17 cellular contexts compared by ENCODE assay signal in genomic region chr21:43777953-43778352, GRCh38. TPM values are rescaled to one million over a fixed set of nuclear protein-coding genes. Genes with fewer than 3 reads are reported as not detected.
A peak's percentile ranks its signal among the peaks of the same experiment; 100 is the strongest.
DNase-seq lines count a peak whose midpoint lies in the region; ATAC-seq and TF ChIP-seq lines count a peak whose summit lies in the region.
"Had no signal": no experiment of that assay in that cellular context is flagged by ENCODE, and none has a peak within 500 bp of the region (broad histone marks: within the 10 kb centered on the region; RNA-seq: fewer than 3 reads in every experiment).

No MANE protein-coding gene starts in this region.

- intact Hi-C loops in CD4-positive, alpha-beta T cell (cut with DNase I, micrococcal nuclease): loop anchor here in 1 of 2 experiments (5.0 kb wide), 1 partner anchor 56 kb away; no protein-coding TSS in a partner anchor
- intact Hi-C loops in Calu3 (cut with micrococcal nuclease; ENCODE audit: unreplicated experiment): no loop called here
- intact Hi-C loops in naive thymus-derived CD4-positive, alpha-beta T cell (cut with micrococcal nuclease): loop anchor here in 1 of 2 donors (5.0 to 10.0 kb wide), 2 partner anchors 51 to 113 kb away; no protein-coding TSS in a partner anchor

- no peaks in the 10 kb centered on the region for H3K27me3 ChIP-seq in CD4-positive, alpha-beta T cell (ENCODE audit: control insufficient read depth, insufficient read depth, low read length)
- H3K27me3 ChIP-seq in naive thymus-derived CD4-positive, alpha-beta T cell (ENCODE audit: control insufficient read depth in 2 of 2, insufficient read depth in 2 of 2, low read length in 2 of 2): no peaks in the 10 kb centered on the region
- H3K27me3 ChIP-seq in hepatocyte: no peaks in the 10 kb centered on the region
- H3K27me3 ChIP-seq: heart right ventricle, Peyer's patch had no signal

- H3K4me1 Mint-ChIP-seq in CD4-positive, alpha-beta T cell (ENCODE audit: low read depth): peaks cover 37% of the 10 kb centered on the region
- H3K4me1 Mint-ChIP-seq in Calu3 (ENCODE audit: low read depth, unreplicated experiment): peaks cover 19% of the 10 kb centered on the region
- H3K4me1 Mint-ChIP-seq in activated T-helper 17 cell treated with anti-CD3 and anti-CD28 coated beads, Interleukin-2, amount 50 U/mL, for 72 hours: peaks cover 21% of the 10 kb centered on the region
- H3K4me1 Mint-ChIP-seq in naive thymus-derived CD4-positive, alpha-beta T cell: peaks cover 24 to 62% (median 41%) of the 10 kb centered on the region in 7 donors

- H3K4me2 ChIP-seq in hepatocyte: no peak overlapping the region

- H3K36me3 ChIP-seq in naive thymus-derived CD4-positive, alpha-beta T cell (ENCODE audit: control insufficient read depth in 2 of 3, insufficient read depth in 3 of 3, low read length in 3 of 3): peaks cover 0 to 15% (median 0%) of the 10 kb centered on the region in 3 experiments
- H3K36me3 ChIP-seq in hepatocyte (replicated peaks; ENCODE audit: insufficient read depth, low read depth): no peaks in the 10 kb centered on the region

- H3K9me3 Mint-ChIP-seq in CD4-positive, alpha-beta T cell: no peaks in the 10 kb centered on the region
- H3K9me3 Mint-ChIP-seq in Calu3 (ENCODE audit: low read depth, unreplicated experiment): no peaks in the 10 kb centered on the region
- H3K9me3 Mint-ChIP-seq in activated T-helper 17 cell treated with anti-CD3 and anti-CD28 coated beads, Interleukin-2, amount 50 U/mL, for 72 hours: no peaks in the 10 kb centered on the region
- H3K9me3 Mint-ChIP-seq in naive thymus-derived CD4-positive, alpha-beta T cell: no peaks in the 10 kb centered on the region

- no peaks in the 10 kb centered on the region for H3K27me3 Mint-ChIP-seq in CD4-positive, alpha-beta T cell
- H3K27me3 Mint-ChIP-seq in Calu3 (ENCODE audit: unreplicated experiment): no peaks in the 10 kb centered on the region
- H3K27me3 Mint-ChIP-seq in activated T-helper 17 cell treated with anti-CD3 and anti-CD28 coated beads, Interleukin-2, amount 50 U/mL, for 72 hours: no peaks in the 10 kb centered on the region
- no peaks in the 10 kb centered on the region for H3K27me3 Mint-ChIP-seq in naive thymus-derived CD4-positive, alpha-beta T cell

- no peak overlapping the region for H3K27ac ChIP-seq in CD4-positive, alpha-beta T cell (ENCODE audit: low read depth, low read length)
- no peak overlapping the region for H3K27ac ChIP-seq in naive thymus-derived CD4-positive, alpha-beta T cell (ENCODE audit: low read depth, low read length)
- no peak overlapping the region for H3K27ac ChIP-seq in hepatocyte
- H3K27ac ChIP-seq: C4-2B, Peyer's patch, psoas muscle, WERI-Rb-1 had no signal

- no TSS peak for BruUV-seq in Calu3 (replicated peaks; lab: Mats Ljungman, UMichigan)

- H3K4me1 ChIP-seq in naive thymus-derived CD4-positive, alpha-beta T cell (ENCODE audit: control insufficient read depth in 2 of 2, insufficient read depth in 2 of 2, low read length in 2 of 2): peaks cover 11 to 18% of the 10 kb centered on the region in 2 donors
- peaks cover 8% of the 10 kb centered on the region for H3K4me1 ChIP-seq in hepatocyte (ENCODE audit: insufficient read depth)

- TF ChIP-seq CTCF in CD4-positive, alpha-beta T cell (IDR thresholded peaks at IDR 0.05): no peak
- TF ChIP-seq CTCF in Calu3 (IDR thresholded peaks at IDR 0.05; ENCODE audit: unreplicated experiment) (no peak), hepatocyte (IDR thresholded peaks at IDR 0.05; ENCODE audit: poor library complexity) (no peak)

- no peak overlapping the region for H3K4me3 ChIP-seq in naive thymus-derived CD4-positive, alpha-beta T cell (ENCODE audit: low read length)
- no peak overlapping the region for H3K4me3 ChIP-seq in hepatocyte
- H3K4me3 ChIP-seq: heart right ventricle, Peyer's patch, psoas muscle had no signal

- peak overlapping the region; percentile 73 for H3K27ac Mint-ChIP-seq in CD4-positive, alpha-beta T cell
- peak overlapping the region; percentile 98 for H3K27ac Mint-ChIP-seq in Calu3 (ENCODE audit: unreplicated experiment)
- peak overlapping the region; percentile 83 for H3K27ac Mint-ChIP-seq in activated T-helper 17 cell treated with anti-CD3 and anti-CD28 coated beads, Interleukin-2, amount 50 U/mL, for 72 hours
- H3K27ac Mint-ChIP-seq in naive thymus-derived CD4-positive, alpha-beta T cell: peak overlapping the region in 7 of 9 donors; percentile 3 to 96 (median 71)

- CTCF ChIA-PET in CD4-positive, alpha-beta T cell (lab: Charles Lee): interaction anchor here (1.3 kb wide), 1 partner anchor 11 kb away, joined by 3 read pairs; the partner anchor contains the start of gene RRP1
- CTCF ChIA-PET in Calu3 (lab: Charles Lee): no interaction called here
- CTCF ChIA-PET in naive thymus-derived CD4-positive, alpha-beta T cell (lab: Charles Lee): no interaction called here

- peak overlapping the region; percentile 85 for H3K4me3 Mint-ChIP-seq in CD4-positive, alpha-beta T cell
- peak overlapping the region; percentile 64 for H3K4me3 Mint-ChIP-seq in Calu3 (ENCODE audit: low read depth, unreplicated experiment)
- peak overlapping the region; percentile 90 for H3K4me3 Mint-ChIP-seq in activated T-helper 17 cell treated with anti-CD3 and anti-CD28 coated beads, Interleukin-2, amount 50 U/mL, for 72 hours
- peak overlapping the region in 9 of 10 donors; percentile 60 to 94 (median 81) for H3K4me3 Mint-ChIP-seq in naive thymus-derived CD4-positive, alpha-beta T cell

- no peak for DNase-seq in CD4-positive, alpha-beta T cell
- DNase-seq in Calu3 (no peak), hepatocyte (ENCODE audit: low spot score) (no peak), MV-4-11 (lab: John Stamatoyannopoulos, UW) (no peak), dermis blood vessel endothelial cell (no peak)
- no peak for DNase-seq in naive thymus-derived CD4-positive, alpha-beta T cell
- DNase-seq: activated CD8-positive, alpha-beta memory T cell treated with anti-CD3 and anti-CD28 coated beads, Interleukin-2, amount 50 U/mL, for 4 hours; amygdala; EL; heart right ventricle; NCI-H2029; Peyer's patch; psoas muscle; WERI-Rb-1 had no signal

- ATAC-seq in CD4-positive, alpha-beta T cell (ENCODE audit: poor library complexity): no peak
- no peak for ATAC-seq in activated T-helper 17 cell treated with anti-CD3 and anti-CD28 coated beads, Interleukin-2, amount 50 U/mL, for 72 hours (replicated peaks)
- no peak for ATAC-seq in naive thymus-derived CD4-positive, alpha-beta T cell
- ATAC-seq in GM21576 (IDR thresholded peaks at IDR 0.05; ENCODE audit: unreplicated experiment): no peak
- ATAC-seq: psoas muscle had no signal

- H3K9me3 ChIP-seq in CD4-positive, alpha-beta T cell (ENCODE audit: control insufficient read depth, low read length): no peaks in the 10 kb centered on the region
- no peaks in the 10 kb centered on the region for H3K9me3 ChIP-seq in naive thymus-derived CD4-positive, alpha-beta T cell (ENCODE audit: control insufficient read depth in 2 of 3, low read length in 3 of 3)
- H3K9me3 ChIP-seq in hepatocyte (ENCODE audit: low read depth): no peaks in the 10 kb centered on the region
- H3K9me3 ChIP-seq: heart right ventricle, Peyer's patch, psoas muscle had no signal

- peaks cover 15% of the 10 kb centered on the region for H4K20me1 ChIP-seq in hepatocyte (ENCODE audit: insufficient read depth, poor library complexity, severe bottlenecking)

- peaks cover 28% of the 10 kb centered on the region for H3K79me2 ChIP-seq in hepatocyte

- peaks cover 18% of the 10 kb centered on the region for H3K36me3 Mint-ChIP-seq in CD4-positive, alpha-beta T cell (ENCODE audit: low read depth)
- peaks cover 74% of the 10 kb centered on the region for H3K36me3 Mint-ChIP-seq in Calu3 (ENCODE audit: insufficient read depth, unreplicated experiment)
- H3K36me3 Mint-ChIP-seq in activated T-helper 17 cell treated with anti-CD3 and anti-CD28 coated beads, Interleukin-2, amount 50 U/mL, for 72 hours (ENCODE audit: low read depth): peaks cover 25% of the 10 kb centered on the region
- peaks cover 4 to 19% (median 6%) of the 10 kb centered on the region in 5 donors for H3K36me3 Mint-ChIP-seq in naive thymus-derived CD4-positive, alpha-beta T cell

- 99% methylated on average over 5 of the region's 5 CpGs for WGBS in hepatocyte (ENCODE audit: low lambda C conversion rate, missing lambda C conversion rate)

- no peaks in the 10 kb centered on the region for H3K9me2 ChIP-seq in hepatocyte (replicated peaks; ENCODE audit: insufficient read depth)

- H2AFZ ChIP-seq in hepatocyte: no peak overlapping the region

- POLR2A ChIA-PET in CD4-positive, alpha-beta T cell (lab: Charles Lee): interaction anchor here (0.7 kb wide), 1 partner anchor 12 kb away, joined by 3 read pairs; the partner anchor contains the start of gene RRP1
- POLR2A ChIA-PET in naive thymus-derived CD4-positive, alpha-beta T cell (lab: Charles Lee): no interaction called here

RNA-seq across cellular contexts. Expression of gene CSTB, which starts 1.8 kb away (rescaled TPM):
- 10 to 100 TPM; 13.4 to 14.5 TPM for total RNA-seq in CD4-positive, alpha-beta T cell
- total RNA-seq in Calu3 (2022): 105 and 116 TPM in 2 replicates
- total RNA-seq in activated T-helper 17 cell treated with anti-CD3 and anti-CD28 coated beads, Interleukin-2, amount 50 U/mL, for 72 hours: 10 to 100 TPM; 32.5 to 33.6 TPM
- 10 to 100 TPM; 14.7 to 66.5 (median 36.6) TPM for total RNA-seq in naive thymus-derived CD4-positive, alpha-beta T cell
- polyA plus RNA-seq in naive thymus-derived CD4-positive, alpha-beta T cell: 10 to 100 TPM; 52.2 to 59.7 TPM
- 24.1 and 30.4 TPM in 2 replicates for total RNA-seq in hepatocyte
- polyA plus RNA-seq in hepatocyte: 116 and 120 TPM in 2 replicates
- 6.3 and 8.5 TPM in 2 replicates for total RNA-seq in dermis blood vessel endothelial cell

RNA-seq across cellular contexts. Expression of gene RRP1, which starts 11.4 kb away (rescaled TPM):
- total RNA-seq in CD4-positive, alpha-beta T cell: 10 to 100 TPM; 27.7 to 29.0 TPM
- total RNA-seq in Calu3 (2022): 37.2 and 49.4 TPM in 2 replicates
- total RNA-seq in activated T-helper 17 cell treated with anti-CD3 and anti-CD28 coated beads, Interleukin-2, amount 50 U/mL, for 72 hours: 10 to 100 TPM; 33.3 to 57.4 TPM
- 10 to 100 TPM; 24.2 to 33.1 (median 28.8) TPM for total RNA-seq in naive thymus-derived CD4-positive, alpha-beta T cell
- polyA plus RNA-seq in naive thymus-derived CD4-positive, alpha-beta T cell: 10 to 100 TPM; 10.1 to 21.8 TPM
- total RNA-seq in hepatocyte: 20.8 and 24.1 TPM in 2 replicates
- 32.0 and 40.9 TPM in 2 replicates for polyA plus RNA-seq in hepatocyte
- total RNA-seq in dermis blood vessel endothelial cell: 18.4 and 22.7 TPM in 2 replicates

RNA-seq across cellular contexts. Expression of gene PDXK, which starts 59.0 kb away (rescaled TPM):
- total RNA-seq in CD4-positive, alpha-beta T cell: 10 to 100 TPM; 74.8 to 77.0 TPM
- total RNA-seq in Calu3 (2022): 202 and 214 TPM in 2 replicates
- 100 to 1,000 TPM; 102 to 115 TPM for total RNA-seq in activated T-helper 17 cell treated with anti-CD3 and anti-CD28 coated beads, Interleukin-2, amount 50 U/mL, for 72 hours
- total RNA-seq in naive thymus-derived CD4-positive, alpha-beta T cell: 100 to 1,000 TPM in 1 of 5 experiments, 10 to 100 TPM in 4; 71.1 to 103 (median 97.0) TPM
- polyA plus RNA-seq in naive thymus-derived CD4-positive, alpha-beta T cell: 10 to 100 TPM; 27.8 to 40.3 TPM
- total RNA-seq in hepatocyte: 80.3 and 103 TPM in 2 replicates
- polyA plus RNA-seq in hepatocyte: 185 and 192 TPM in 2 replicates
- 47.0 and 87.4 TPM in 2 replicates for total RNA-seq in dermis blood vessel endothelial cell
